In genomic region chrX:107449490-107450175, GRCh38 we compare ENCODE assay signal across 8 cellular contexts. TPM values are rescaled to one million over a fixed set of nuclear protein-coding genes. Genes with fewer than 3 reads are reported as not detected.
DNase-seq lines count a peak whose midpoint lies in the region; ATAC-seq, FAIRE-seq and TF ChIP-seq lines count a peak whose summit lies in the region.

TSS of gene FRMPD3 (plus strand) at chrX:107449652. CDS start at chrX:107526589, 76,937 bp downstream.

- CTCF ChIA-PET in H1 (lab: Charles Lee; ENCODE audit: partially characterized antibody): interaction anchor here (0.7 to 1.7 kb wide), 6 partner anchors 9 to 430 kb away, joined by 3 to 4 read pairs (median 3); no protein-coding TSS in a partner anchor

- H3K79me1 ChIP-seq in H1 (ENCODE audit: low read depth, low read length) (no peaks in the 10 kb centered on the region), neuronal stem cell (ENCODE audit: low read depth, low read length) (no peaks in the 10 kb centered on the region)

- no peaks in the 10 kb centered on the region for H3K4me1 ChIP-seq in MM.1S (ENCODE audit: low read length)
- H3K4me1 ChIP-seq in H1 (replicated peaks in 1 of 4; ENCODE audit: control insufficient read depth in 3 of 4, insufficient read depth in 4 of 4, low read length in 3 of 4): peaks cover 3 to 23% (median 13%) of the 10 kb centered on the region in 4 experiments
- peaks cover 8 to 12% of the 10 kb centered on the region in 2 donors for H3K4me1 ChIP-seq in neuronal stem cell (ENCODE audit: control insufficient read depth in 2 of 2, insufficient read depth in 1 of 2, low read depth in 1 of 2, low read length in 2 of 2)

- no peaks in the 10 kb centered on the region for H3K27me3 ChIP-seq in MM.1S (replicated peaks; ENCODE audit: insufficient read depth, low read length)
- H3K27me3 ChIP-seq in H1 (replicated peaks in 1 of 4; ENCODE audit: control insufficient read depth in 3 of 4, extremely low read depth in 1 of 4, insufficient read depth in 3 of 4, low read length in 3 of 4): peaks cover 0 to 21% (median 9%) of the 10 kb centered on the region in 4 experiments; a peak in 6 of 7 replicates
- H3K27me3 ChIP-seq in neuronal stem cell (ENCODE audit: control insufficient read depth in 3 of 3, insufficient read depth in 3 of 3, low read depth in 1 of 3, low read length in 3 of 3): peaks cover 0 to 7% (median 5%) of the 10 kb centered on the region in 3 experiments

- no peak for FAIRE-seq in H1 (lab: Jason Lieb, UNC)

- H2AK5ac ChIP-seq in H1 (ENCODE audit: low read depth, low read length): no peak within 1 kb of the TSS
- H2AK5ac ChIP-seq in neuronal stem cell (ENCODE audit: low read depth, low read length): no peak within 1 kb of the TSS

- no peak within 1 kb of the TSS for H4K5ac ChIP-seq in H1 (ENCODE audit: insufficient read length, low read depth, low read length)

- H2BK15ac ChIP-seq in H1 (ENCODE audit: low read length) (no peak within 1 kb of the TSS), neuronal stem cell (ENCODE audit: low read length) (no peak within 1 kb of the TSS)

- peak within 1 kb of the TSS; percentile 43; the same call in 1 of the 2 replicates for H2AFZ ChIP-seq in MM.1S (ENCODE audit: low read length)
- H2AFZ ChIP-seq in H1 (ENCODE audit: low read length): no peak within 1 kb of the TSS; the same call in 1 of the 2 replicates
- peak within 1 kb of the TSS; percentile 83 for H2AFZ ChIP-seq in neuronal stem cell (ENCODE audit: low read length)

- H3K18ac ChIP-seq in H1 (ENCODE audit: extremely low read depth, low read length) (no peak within 1 kb of the TSS; the same call in 1 of the 2 replicates), neuronal stem cell (ENCODE audit: low read length) (peak within 1 kb of the TSS; percentile 83)

- H3K27ac ChIP-seq in MM.1S (ENCODE audit: low read length) (no peak within 1 kb of the TSS), H1 (ENCODE audit: low read depth, low read length) (no peak within 1 kb of the TSS), neuronal stem cell (replicated peaks; ENCODE audit: low read length) (no peak within 1 kb of the TSS)

- H3F3A ChIP-seq in MM.1S (ENCODE audit: insufficient read depth, low read length): no peaks in the 10 kb centered on the region

- no peak within 1 kb of the TSS for H2BK12ac ChIP-seq in H1 (ENCODE audit: low read depth, low read length)
- H2BK12ac ChIP-seq in neuronal stem cell (ENCODE audit: low read length): no peak within 1 kb of the TSS

- no peak within 1 kb of the TSS for H3K56ac ChIP-seq in H1 (replicated peaks; ENCODE audit: insufficient read length, low read depth, low read length)

- POLR2A ChIA-PET in H1 (lab: Charles Lee; ENCODE audit: partially characterized antibody): no interaction called here

- H3K36me3 ChIP-seq in MM.1S (replicated peaks; ENCODE audit: insufficient read depth, low read length) (no peaks in the 10 kb centered on the region), H1 (ENCODE audit: control insufficient read depth in 2 of 4, insufficient read depth in 4 of 4, low read length in 3 of 4) (no peaks in the 10 kb centered on the region), neuronal stem cell (replicated peaks in 1 of 2; ENCODE audit: control insufficient read depth in 2 of 2, insufficient read depth in 2 of 2, low read length in 2 of 2) (no peaks in the 10 kb centered on the region)

- no peak for ATAC-seq in GM21526 (IDR thresholded peaks at IDR 0.05; ENCODE audit: low FRiP score, unreplicated experiment)
- no peak for ATAC-seq in GM21528 (IDR thresholded peaks at IDR 0.05; ENCODE audit: low FRiP score, unreplicated experiment)
- ATAC-seq in HG03442 (IDR thresholded peaks at IDR 0.05; ENCODE audit: unreplicated experiment): no peak
- ATAC-seq in HG02884 (IDR thresholded peaks at IDR 0.05; ENCODE audit: unreplicated experiment): no peak

- H3K23me2 ChIP-seq in H1 (ENCODE audit: low read depth, low read length): peaks cover 16% of the 10 kb centered on the region; the same call in 1 of the 2 replicates

- H2BK20ac ChIP-seq in H1 (ENCODE audit: low read length): no peak within 1 kb of the TSS

- TF ChIP-seq CTCF in MM.1S (IDR thresholded peaks at IDR 0.05; ENCODE audit: low read length) (no peak), H1 (IDR thresholded peaks at IDR 0.05; ENCODE audit: control extremely low read depth in 1 of 3, insufficient read depth in 1 of 3, low read depth in 1 of 3, low read length in 3 of 3) (no peak)

- TF ChIP-seq POLR2A in H1 (IDR thresholded peaks at IDR 0.05; ENCODE audit: control extremely low read depth in 1 of 2, low read depth in 2 of 2, low read length in 2 of 2): no peak

- no peak for TF ChIP-seq RAD21 in H1 (IDR thresholded peaks at IDR 0.05 in 1 of 2, conservative IDR thresholded peaks at IDR 0.05 in 1 of 2; ENCODE audit: low read depth in 2 of 2, low read length in 2 of 2)

- no peak within 1 kb of the TSS for H3K9ac ChIP-seq in MM.1S (ENCODE audit: low read length)
- 0 out of 7 replicates have a peak within 1 kb of the TSS, but pooled peaks of 1 of the 4 experiments have one; percentile 32 for H3K9ac ChIP-seq in H1 (replicated peaks in 1 of 4; ENCODE audit: extremely low read depth in 1 of 4, low read depth in 3 of 4, low read length in 3 of 4)
- peak within 1 kb of the TSS; percentile 60 for H3K9ac ChIP-seq in neuronal stem cell (ENCODE audit: low read depth, low read length, poor library complexity)

- H3K4me3 ChIP-seq in MM.1S (ENCODE audit: low read length): peak within 1 kb of the TSS; percentile 59
- peak within 1 kb of the TSS; percentile 50 to 75 (median 52) for H3K4me3 ChIP-seq in H1 (ENCODE audit: extremely low read depth in 1 of 4, insufficient read depth in 2 of 4, low read depth in 3 of 4, low read length in 4 of 4)
- peak within 1 kb of the TSS; percentile 53 to 79 for H3K4me3 ChIP-seq in neuronal stem cell (ENCODE audit: low read length in 2 of 2)

- H3K14ac ChIP-seq in H1 (ENCODE audit: insufficient read length): no peak within 1 kb of the TSS
- H3K14ac ChIP-seq in neuronal stem cell (ENCODE audit: low read length): no peak within 1 kb of the TSS

- H3K23ac ChIP-seq in H1 (ENCODE audit: insufficient read length) (no peak within 1 kb of the TSS), neuronal stem cell (ENCODE audit: low read depth, low read length, poor library complexity) (no peak within 1 kb of the TSS)

- TF ChIP-seq EP300 in H1 (IDR thresholded peaks at IDR 0.05; ENCODE audit: borderline replicate concordance in 1 of 2, low read depth in 2 of 2, low read length in 2 of 2): no peak

- H3K4ac ChIP-seq in H1 (replicated peaks; ENCODE audit: insufficient read length, low read depth, low read length) (no peak within 1 kb of the TSS), neuronal stem cell (ENCODE audit: low read length) (no peak within 1 kb of the TSS)

- WGBS in H1 (ENCODE audit: extremely low coverage in 1 of 2, insufficient coverage in 1 of 2, insufficient read length in 1 of 2, insufficient replicate concordance in 2 of 2, low coverage in 1 of 2, low lambda C conversion rate in 2 of 2, missing lambda C conversion rate in 1 of 2), 2 experiments: no CpG with 5 or more reads among the region's 88 CpGs
- WGBS in neuronal stem cell (ENCODE audit: extremely low coverage in 2 of 2, insufficient read length in 2 of 2, insufficient replicate concordance in 1 of 2), 2 donors: no CpG with 5 or more reads among the region's 88 CpGs

- no peak within 1 kb of the TSS; the same call in 1 of the 2 replicates for H4K8ac ChIP-seq in H1 (ENCODE audit: extremely low read depth, insufficient read depth, low read length)
- H4K8ac ChIP-seq in neuronal stem cell (ENCODE audit: low read depth, low read length): no peak within 1 kb of the TSS

- H2BK120ac ChIP-seq in H1 (replicated peaks; ENCODE audit: low read depth, low read length) (no peak within 1 kb of the TSS), neuronal stem cell (ENCODE audit: low read depth, low read length) (no peak within 1 kb of the TSS)

- H4K91ac ChIP-seq in H1 (replicated peaks; ENCODE audit: insufficient read length, low read length) (no peak within 1 kb of the TSS), neuronal stem cell (ENCODE audit: low read depth, low read length, poor library complexity) (no peak within 1 kb of the TSS)

- H3K4me2 ChIP-seq in MM.1S (ENCODE audit: low read depth, low read length) (peak within 1 kb of the TSS; percentile 60), H1 (ENCODE audit: insufficient read depth in 1 of 2, low read depth in 2 of 2, low read length in 2 of 2) (peak within 1 kb of the TSS; percentile 83 to 98), neuronal stem cell (ENCODE audit: insufficient read depth, low read length, poor library complexity, severe bottlenecking) (peak within 1 kb of the TSS; percentile 73)

- H4K20me1 ChIP-seq in MM.1S (ENCODE audit: insufficient read depth, low read length) (no peaks in the 10 kb centered on the region), H1 (replicated peaks in 1 of 2; ENCODE audit: control insufficient read depth in 1 of 2, insufficient read depth in 2 of 2, low read length in 2 of 2) (no peaks in the 10 kb centered on the region)

- H2BK5ac ChIP-seq in H1 (ENCODE audit: low read depth, low read length): no peak within 1 kb of the TSS
- H2BK5ac ChIP-seq in neuronal stem cell (ENCODE audit: low read length): no peak within 1 kb of the TSS

- H3K79me2 ChIP-seq in MM.1S (ENCODE audit: low read length) (no peaks in the 10 kb centered on the region), H1 (ENCODE audit: control insufficient read depth in 1 of 2, insufficient read depth in 2 of 2, low read length in 2 of 2) (no peaks in the 10 kb centered on the region)

- DNase-seq in COLO668 (lab: John Stamatoyannopoulos, UW; ENCODE audit: unreplicated experiment) (peak; percentile 42), MM.1S (peak; percentile 15), H1 (ENCODE audit: low read depth in 1 of 2, low spot score in 2 of 2) (no peak), neuronal stem cell (ENCODE audit: low spot score) (peak; percentile 4)

- H3K9me3 ChIP-seq in MM.1S (replicated peaks; ENCODE audit: insufficient read depth, low read length): no peaks in the 10 kb centered on the region
- no peaks in the 10 kb centered on the region for H3K9me3 ChIP-seq in H1 (ENCODE audit: insufficient read depth in 2 of 2, low read depth in 1 of 2, low read length in 1 of 2)
- H3K9me3 ChIP-seq in neuronal stem cell (replicated peaks in 1 of 2; ENCODE audit: control insufficient read depth in 2 of 2, insufficient read depth in 1 of 2, low read depth in 1 of 2, low read length in 2 of 2): no peaks in the 10 kb centered on the region

- H3K9me2 ChIP-seq in MM.1S (replicated peaks; ENCODE audit: insufficient read depth, low read length): no peaks in the 10 kb centered on the region

RNA-seq across cellular contexts. Expression of gene FRMPD3, which starts in this region (rescaled TPM):
- 0.56 and 0.61 TPM in 2 replicates for total RNA-seq in H1 (2021; fragmentation: NEBNext Ultra II Directional; extraction: Animal tissue kit (Norgen Biotek cat#: 25700))
- polyA plus RNA-seq in H1 (2011; rRNA removed): 0.38 and 0.64 TPM in 2 replicates
- 0.37 TPM for polyA plus RNA-seq in H1 (2011; cell fraction: cytosol; rRNA removed)
- polyA plus RNA-seq in H1 (2011; cell fraction: nucleus; rRNA removed): 1.1 TPM
- polyA plus RNA-seq in H1 (2012, experiment 1 of 2): 0.32 to 0.57 TPM (median 0.44 TPM) in 4 replicates
- 0.25 TPM for polyA plus RNA-seq in H1 (2012, experiment 2 of 2)
- polyA plus RNA-seq in H1 (2013, experiment 1 of 2): 0.39 TPM
- polyA plus RNA-seq in H1 (2013, experiment 2 of 2): 0.37 TPM
- 0.49 and 0.79 TPM in 2 replicates for polyA minus RNA-seq in H1 (2011; rRNA and poly(A)+ RNA removed)
- 0.29 TPM for polyA minus RNA-seq in H1 (2011; cell fraction: cytosol; rRNA and poly(A)+ RNA removed)
- polyA minus RNA-seq in H1 (2011; cell fraction: nucleus; rRNA and poly(A)+ RNA removed): 0.90 TPM
- polyA plus RNA-seq in neuronal stem cell (2013, experiment 1 of 2): 0.39 TPM
- polyA plus RNA-seq in neuronal stem cell (2013, experiment 2 of 2): 0.39 TPM

Comparison
In these comparisons a context has a peak if more than half of its experiments do, and no peak if none do; other contexts are left out.
1. DNase-seq: peak in COLO668 (single experiment), MM.1S (single experiment) and neuronal stem cell (single experiment); none in H1 (0 of 2).
2. Peak in every context shown above with its lines, with median percentiles within 50 percentile points of each other: H3K4me2 ChIP-seq and H3K4me3 ChIP-seq.